Comparison of ENCODE assay signal across 16 cellular contexts in the genomic region with DNA sequence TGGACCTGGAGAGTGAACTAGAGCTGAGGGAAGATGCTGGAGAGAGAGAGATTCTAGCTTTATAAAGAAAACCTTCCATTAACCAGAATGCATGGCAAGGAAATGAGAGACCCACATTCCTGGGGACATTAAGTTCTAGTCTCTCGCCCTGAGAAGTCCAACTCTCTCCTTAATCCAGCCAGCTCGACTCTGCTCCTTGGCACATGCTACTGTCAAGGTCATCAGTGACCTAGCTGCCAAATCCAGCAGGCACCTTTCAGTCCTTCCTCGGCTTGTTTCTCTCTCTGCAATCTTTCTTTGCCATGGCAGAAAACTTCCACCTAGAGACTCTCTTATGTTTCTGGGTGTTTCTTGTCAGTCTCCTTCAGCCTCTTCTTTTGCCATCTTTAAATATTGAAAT. TPM values are rescaled to one million over a fixed set of nuclear protein-coding genes. Genes with fewer than 3 reads are reported as not detected.
DNase-seq lines count a peak whose midpoint lies in the region; ATAC-seq and TF ChIP-seq lines count a peak whose summit lies in the region.
"Had no signal": no experiment of that assay in that cellular context is flagged by ENCODE, and none has a peak within 500 bp of the region (broad histone marks: within the 10 kb centered on the region; RNA-seq: fewer than 3 reads in every experiment).

No MANE protein-coding gene starts in this region.

- H3K4me1 ChIP-seq in RWPE2 (ENCODE audit: insufficient read depth, poor library complexity, severe bottlenecking): peaks cover 15% of the 10 kb centered on the region
- peaks cover 17% of the 10 kb centered on the region for H3K4me1 ChIP-seq in foreskin keratinocyte
- H3K4me1 ChIP-seq in smooth muscle cell (ENCODE audit: low read depth): peaks cover 6% of the 10 kb centered on the region
- no peaks in the 10 kb centered on the region for H3K4me1 ChIP-seq in hepatocyte (ENCODE audit: insufficient read depth)
- no peaks in the 10 kb centered on the region for H3K4me1 ChIP-seq in psoas muscle
- H3K4me1 ChIP-seq: Caco-2 had no signal

- H3K4me3 Mint-ChIP-seq in CD14-positive monocyte: no peak overlapping the region
- H3K4me3 Mint-ChIP-seq: CD4-positive, CD25-positive, alpha-beta regulatory T cell; CD8-positive, alpha-beta T cell had no signal

- H3K79me2 ChIP-seq in smooth muscle cell (ENCODE audit: low read depth) (no peaks in the 10 kb centered on the region), hepatocyte (no peaks in the 10 kb centered on the region)

- TF ChIP-seq CTCF in CD14-positive monocyte (IDR thresholded peaks at IDR 0.05) (no peak), RWPE2 (IDR thresholded peaks at IDR 0.05; ENCODE audit: poor library complexity, severe bottlenecking) (no peak), foreskin keratinocyte (conservative IDR thresholded peaks at IDR 0.05) (no peak), smooth muscle cell (IDR thresholded peaks at IDR 0.05; ENCODE audit: borderline replicate concordance, insufficient read depth, poor library complexity, severe bottlenecking) (no peak), hepatocyte (IDR thresholded peaks at IDR 0.05; ENCODE audit: poor library complexity) (no peak), psoas muscle (IDR thresholded peaks at IDR 0.05) (no peak)

- peaks cover 5% of the 10 kb centered on the region for H3K4me1 Mint-ChIP-seq in CD14-positive monocyte
- H3K4me1 Mint-ChIP-seq: CD4-positive, CD25-positive, alpha-beta regulatory T cell had no signal

- H3K9me3 ChIP-seq in RWPE2 (ENCODE audit: severe bottlenecking): no peaks in the 10 kb centered on the region
- no peaks in the 10 kb centered on the region for H3K9me3 ChIP-seq in smooth muscle cell (replicated peaks; ENCODE audit: low read depth)
- H3K9me3 ChIP-seq in hepatocyte (ENCODE audit: low read depth): no peaks in the 10 kb centered on the region
- no peaks in the 10 kb centered on the region for H3K9me3 ChIP-seq in psoas muscle
- H3K9me3 ChIP-seq: Caco-2 had no signal

- H3K36me3 ChIP-seq in RWPE2 (ENCODE audit: low read depth): no peaks in the 10 kb centered on the region
- no peaks in the 10 kb centered on the region for H3K36me3 ChIP-seq in smooth muscle cell (ENCODE audit: low read depth)
- no peaks in the 10 kb centered on the region for H3K36me3 ChIP-seq in hepatocyte (replicated peaks; ENCODE audit: insufficient read depth, low read depth)
- H3K36me3 ChIP-seq in psoas muscle (ENCODE audit: insufficient read depth in 1 of 2, low read depth in 1 of 2): no peaks in the 10 kb centered on the region

- ATAC-seq in RWPE2 (ENCODE audit: low read depth) (no peak), foreskin keratinocyte (no peak), psoas muscle (no peak)
- ATAC-seq: CD8-positive, alpha-beta T cell; HCT116 had no signal

- H2AFZ ChIP-seq in smooth muscle cell (ENCODE audit: low read depth): no peak overlapping the region
- H2AFZ ChIP-seq in hepatocyte: no peak overlapping the region
- H2AFZ ChIP-seq: GM23248 had no signal

- H3F3A ChIP-seq in smooth muscle cell (ENCODE audit: low read depth): peaks cover 12% of the 10 kb centered on the region

- DNase-seq in CD14-positive monocyte (ENCODE audit: low spot score): no peak
- no peak for DNase-seq in RWPE2 (ENCODE audit: low spot score)
- no peak for DNase-seq in foreskin keratinocyte
- DNase-seq in smooth muscle cell (lab: John Stamatoyannopoulos, UW; ENCODE audit: unreplicated experiment): no peak
- no peak for DNase-seq in hepatocyte (ENCODE audit: low spot score)
- no peak for DNase-seq in psoas muscle
- DNase-seq: C1 segment of cervical spinal cord; Caco-2; CD4-positive, CD25-positive, alpha-beta regulatory T cell; CD8-positive, alpha-beta T cell; DMS153; DND-41; GM23248; H7 had no signal

- peak overlapping the region in 4 of 7 donors; percentile 2 to 72 (median 38) for H3K27ac Mint-ChIP-seq in CD14-positive monocyte
- H3K27ac Mint-ChIP-seq: CD4-positive, CD25-positive, alpha-beta regulatory T cell; CD8-positive, alpha-beta T cell had no signal

- peaks cover 43 to 63% of the 10 kb centered on the region in 2 donors for H3K36me3 Mint-ChIP-seq in CD14-positive monocyte
- H3K36me3 Mint-ChIP-seq: CD4-positive, CD25-positive, alpha-beta regulatory T cell; CD8-positive, alpha-beta T cell had no signal

- H3K9me3 Mint-ChIP-seq in CD14-positive monocyte: no peaks in the 10 kb centered on the region
- H3K9me3 Mint-ChIP-seq: CD8-positive, alpha-beta T cell had no signal

- H3K27ac ChIP-seq in RWPE2 (ENCODE audit: poor library complexity, severe bottlenecking): peak overlapping the region; percentile 77
- peak overlapping the region; percentile 33 for H3K27ac ChIP-seq in foreskin keratinocyte
- peak overlapping the region; percentile 89 for H3K27ac ChIP-seq in smooth muscle cell (ENCODE audit: low read depth)
- H3K27ac ChIP-seq in hepatocyte: no peak overlapping the region
- H3K27ac ChIP-seq in psoas muscle: no peak overlapping the region
- H3K27ac ChIP-seq: GM23248 had no signal

- no peaks in the 10 kb centered on the region for H3K27me3 Mint-ChIP-seq in CD14-positive monocyte (ENCODE audit: low read depth in 3 of 3)
- H3K27me3 Mint-ChIP-seq: CD4-positive, CD25-positive, alpha-beta regulatory T cell had no signal

- H4K20me1 ChIP-seq in smooth muscle cell (ENCODE audit: low read depth) (no peaks in the 10 kb centered on the region), hepatocyte (ENCODE audit: insufficient read depth, poor library complexity, severe bottlenecking) (no peaks in the 10 kb centered on the region)

- H3K4me3 ChIP-seq in RWPE2 (ENCODE audit: severe bottlenecking) (no peak overlapping the region), smooth muscle cell (no peak overlapping the region), hepatocyte (no peak overlapping the region), psoas muscle (no peak overlapping the region)
- H3K4me3 ChIP-seq: GM23248 had no signal

- H3K9ac ChIP-seq in smooth muscle cell (ENCODE audit: low read depth): no peak overlapping the region
- H3K9ac ChIP-seq: GM23248 had no signal

- H3K27me3 ChIP-seq in RWPE2 (ENCODE audit: insufficient read depth, poor library complexity, severe bottlenecking): no peaks in the 10 kb centered on the region
- peaks cover 17% of the 10 kb centered on the region for H3K27me3 ChIP-seq in foreskin keratinocyte
- H3K27me3 ChIP-seq in smooth muscle cell (ENCODE audit: low read depth): peaks cover 15% of the 10 kb centered on the region
- H3K27me3 ChIP-seq in hepatocyte: peaks cover 9% of the 10 kb centered on the region
- H3K27me3 ChIP-seq in psoas muscle (ENCODE audit: insufficient read depth in 3 of 3, low read length in 2 of 3): peaks cover 0 to 3% (median 0%) of the 10 kb centered on the region in 3 donors

- intact Hi-C loops in CD14-positive monocyte (cut with micrococcal nuclease): no loop called here
- intact Hi-C loops in psoas muscle (cut with DNase I): no loop called here

- 100% methylated on average over 3 of the region's 3 CpGs for WGBS in smooth muscle cell (ENCODE audit: low lambda C conversion rate)
- 92% methylated on average over 3 of the region's 3 CpGs for WGBS in hepatocyte (ENCODE audit: low lambda C conversion rate, missing lambda C conversion rate)
- WGBS in psoas muscle, 3 donors: 73 to 84% (median 75%) methylated on average over 3 of the region's 3 CpGs

- H3K9me2 ChIP-seq in hepatocyte (replicated peaks; ENCODE audit: insufficient read depth): no peaks in the 10 kb centered on the region

- H3K4me2 ChIP-seq in smooth muscle cell: no peak overlapping the region
- no peak overlapping the region for H3K4me2 ChIP-seq in hepatocyte

RNA-seq across cellular contexts. Expression of gene DGKG, which starts 40.3 kb away (rescaled TPM):
- 1 to 10 TPM; 4.2 to 4.3 TPM for polyA plus RNA-seq in CD14-positive monocyte
- 0.11 TPM in 1 of 2 replicates, not detected in the other for total RNA-seq in foreskin keratinocyte
- polyA plus RNA-seq in foreskin keratinocyte: 0.09 TPM in 1 of 2 replicates, not detected in the other
- 1.1 TPM in 1 of 2 replicates, not detected in the other for total RNA-seq in smooth muscle cell
- 0.64 TPM in 1 of 2 replicates, not detected in the other for polyA plus RNA-seq in smooth muscle cell
- total RNA-seq in hepatocyte: 1.8 TPM in 1 of 2 replicates, not detected in the other
- polyA plus RNA-seq in hepatocyte: 0.45 TPM in 1 of 2 replicates, not detected in the other
- total RNA-seq in psoas muscle: 10 to 100 TPM in 2 of 4 donors, 1 to 10 TPM in 2; 5.3 to 12.1 (median 9.4) TPM
- polyA plus RNA-seq in psoas muscle: 10 to 100 TPM in 1 of 3 donors, 1 to 10 TPM in 2; 3.6 to 10.4 (median 6.7) TPM
- total RNA-seq: CD8-positive, alpha-beta T cell; GM23248 had no signal
- polyA plus RNA-seq: BJ; CD4-positive, CD25-positive, alpha-beta regulatory T cell; GM23248 had no signal

Comparison
In these comparisons a context has a peak if more than half of its experiments do, and no peak if none do; other contexts are left out.
1. H3K27ac ChIP-seq: peak in RWPE2 (single experiment), foreskin keratinocyte (single experiment) and smooth muscle cell (single experiment); none in hepatocyte (single experiment) and psoas muscle (single experiment).